Comparison of ENCODE assay signal across 1 cellular context in genomic region chr1:111739984-111740765, GRCh38.
TF ChIP-seq lines count a peak whose summit lies in the region.

No MANE protein-coding gene starts in this region.

TF ChIP-seq in K562, 482 proteins besides CTCF, POLR2A, EP300 and RAD21 (continued from another document):
- TF ChIP-seq ZBTB40 (IDR thresholded peaks at IDR 0.05) (no peak), ZBTB40 (CRISPR knock-in tag; IDR thresholded peaks at IDR 0.05) (no peak), GATAD2A (IDR thresholded peaks at IDR 0.05) (no peak), CBX3 (IDR thresholded peaks at IDR 0.05; ENCODE audit: borderline replicate concordance in 1 of 2, low read length in 2 of 2) (no peak), GTF2B (IDR thresholded peaks at IDR 0.05; ENCODE audit: extremely low read depth, insufficient read length) (no peak), ZNF175 (CRISPR knock-in tag; IDR thresholded peaks at IDR 0.05; ENCODE audit: low read depth) (0 out of 2 replicates have a peak, but pooled peaks have one; percentile 6), ZNF217 (CRISPR knock-in tag; IDR thresholded peaks at IDR 0.05) (no peak), SMARCE1 (IDR thresholded peaks at IDR 0.05) (no peak), MLX (CRISPR knock-in tag; conservative IDR thresholded peaks at IDR 0.05) (no peak), E2F6 (IDR thresholded peaks at IDR 0.05; ENCODE audit: borderline replicate concordance in 1 of 2, extremely low read depth in 1 of 2, insufficient read depth in 1 of 2, insufficient read length in 1 of 2, low read depth in 1 of 2, low read length in 1 of 2, poor library complexity in 1 of 2, severe bottlenecking in 1 of 2) (no peak), NR1H2 (CRISPR knock-in tag; IDR thresholded peaks at IDR 0.05) (no peak), MBD1 (CRISPR knock-in tag; IDR thresholded peaks at IDR 0.05) (peak; percentile 68; the same call in 1 of the 2 replicates), ZNF740 (CRISPR knock-in tag; IDR thresholded peaks at IDR 0.05) (no peak), ZNF740 (tag; IDR thresholded peaks at IDR 0.05) (no peak), RBBP5 (IDR thresholded peaks at IDR 0.05; ENCODE audit: borderline replicate concordance, insufficient read depth, low read length, poor library complexity, severe bottlenecking) (no peak), COPS2 (conservative IDR thresholded peaks at IDR 0.05) (no peak), CTBP1 (IDR thresholded peaks at IDR 0.05; ENCODE audit: borderline replicate concordance) (no peak)
